In genomic region chr20:45890997-45891983, GRCh38 we compare ENCODE assay signal across 8 cellular contexts. TPM values are rescaled to one million over a fixed set of nuclear protein-coding genes. Genes with fewer than 3 reads are reported as not detected.
DNase-seq lines count a peak whose midpoint lies in the region; FAIRE-seq and TF ChIP-seq lines count a peak whose summit lies in the region.

CTSA (plus strand) TSS chr20:45891335; CDS start chr20:45891569, 234 bp downstream.
NEURL2 (minus strand) TSS chr20:45891208; CDS start chr20:45890991, 217 bp downstream.

- H3K36me3 ChIP-seq in OCI-LY7 (ENCODE audit: insufficient read depth, low read length) (no peaks in the 10 kb centered on the region; the same call in 1 of the 2 replicates), mucosa of rectum (ENCODE audit: control insufficient read depth in 2 of 2, insufficient read depth in 2 of 2, low read length in 2 of 2) (peaks cover 16 to 47% of the 10 kb centered on the region in 2 donors)

- FAIRE-seq in HTR-8/SVneo (lab: Jason Lieb, UNC) = peak; percentile 94

- H3K79me2 ChIP-seq in OCI-LY7 (ENCODE audit: insufficient read depth, low read depth, low read length) = no peaks in the 10 kb centered on the region

- H3K4me3 ChIP-seq in OCI-LY7 (ENCODE audit: low read depth, low read length, poor library complexity, severe bottlenecking) = peak within 1 kb of the TSS; percentile 85
- peak within 1 kb of the TSS; percentile 80 to 82 for H3K4me3 ChIP-seq in mucosa of rectum (ENCODE audit: low read length in 2 of 2)

- H3K27me3 ChIP-seq in mucosa of rectum (ENCODE audit: control insufficient read depth in 2 of 2, insufficient read depth in 2 of 2, low read length in 2 of 2) = no peaks in the 10 kb centered on the region

- H2AFZ ChIP-seq in OCI-LY7 (ENCODE audit: low read length) = peak within 1 kb of the TSS; percentile 88

- DNase-seq in COLO829 (ENCODE audit: low spot score) (peak; percentile 99), GM20000 (ENCODE audit: low spot score) (peak; percentile 98), HTR-8/SVneo (ENCODE audit: insufficient read length, low spot score) (peak; percentile 100), OCI-LY7 (ENCODE audit: low spot score) (peak; percentile 91), erythroblast (lab: John Stamatoyannopoulos, UW) (peak; percentile 93 to 94)
- peak; percentile 82 for DNase-seq in activated T-cell treated with anti-CD3 and anti-CD28 coated beads, Interleukin-2, amount 50 U/mL, for 1 hour
- peak; percentile 73 to 77 for DNase-seq in stimulated activated CD8-positive, alpha-beta memory T cell treated with anti-CD3 and anti-CD28 coated beads, Interleukin-4, amount 100 ng/mL, for 4 hours (ENCODE audit: low read depth in 2 of 2, low spot score in 1 of 2)

- H3K9ac ChIP-seq in mucosa of rectum (ENCODE audit: low read depth in 1 of 2, low read length in 2 of 2) = peak within 1 kb of the TSS; percentile 76 to 80

- TF ChIP-seq CTCF in GM20000 (IDR thresholded peaks at IDR 0.05; ENCODE audit: extremely low read depth, missing control alignments) (no peak), OCI-LY7 (conservative IDR thresholded peaks at IDR 0.05; ENCODE audit: low read length) (no peak)

- no peaks in the 10 kb centered on the region for H4K20me1 ChIP-seq in OCI-LY7 (ENCODE audit: insufficient read depth, low read length)

- H3K4me2 ChIP-seq in OCI-LY7 (ENCODE audit: low read length) = peak within 1 kb of the TSS; percentile 98

- CTCF ChIA-PET in OCI-LY7 (lab: Charles Lee; ENCODE audit: unreplicated experiment) = no interaction called here

- H3K27ac ChIP-seq in OCI-LY7 (ENCODE audit: low read depth, low read length, poor library complexity, severe bottlenecking) = peak within 1 kb of the TSS; percentile 21
- H3K27ac ChIP-seq in mucosa of rectum (ENCODE audit: low read depth in 2 of 2, low read length in 2 of 2) = peak within 1 kb of the TSS; percentile 65 to 80

- POLR2A ChIA-PET in OCI-LY7 (lab: Charles Lee) = interaction anchor here (1.1 to 1.7 kb wide), 4 partner anchors 9 to 79 kb away, joined by 3 to 5 read pairs (median 4); partner anchors contain the start of gene PCIF1

- H3K4me1 ChIP-seq in OCI-LY7 (ENCODE audit: insufficient read depth, low read length, poor library complexity, severe bottlenecking) (peaks cover 15% of the 10 kb centered on the region), mucosa of rectum (ENCODE audit: control insufficient read depth in 2 of 2, insufficient read depth in 2 of 2, low read length in 2 of 2) (peaks cover 30 to 31% of the 10 kb centered on the region in 2 donors)

- no TSS peak for BruUV-seq in OCI-LY7 (replicated peaks; lab: Mats Ljungman, UMichigan)

- intact Hi-C loops in OCI-LY7 (cut with micrococcal nuclease; ENCODE audit: unreplicated experiment) = no loop called here

- no peaks in the 10 kb centered on the region for H3K9me2 ChIP-seq in OCI-LY7 (ENCODE audit: insufficient read depth, low read length)

- H3K9me3 ChIP-seq in OCI-LY7 (ENCODE audit: low read length) (no peaks in the 10 kb centered on the region), mucosa of rectum (ENCODE audit: control insufficient read depth in 2 of 2, low read length in 2 of 2) (no peaks in the 10 kb centered on the region)

- TF ChIP-seq POLR2A in erythroblast (IDR thresholded peaks at IDR 0.05; ENCODE audit: low read length) = peak; percentile 57

RNA-seq across cellular contexts. Expression of gene CTSA, which starts in this region (rescaled TPM):
- 27.1 and 33.1 TPM in 2 replicates for total RNA-seq in OCI-LY7 (2014; rRNA removed; shearing (Covaris generic))
- 36.4 and 36.7 TPM in 2 replicates for total RNA-seq in OCI-LY7 (2022)

RNA-seq across cellular contexts. Expression of gene NEURL2, which starts in this region (rescaled TPM):
- total RNA-seq in OCI-LY7 (2014; rRNA removed; shearing (Covaris generic)) = 6.0 and 10.7 TPM in 2 replicates
- total RNA-seq in OCI-LY7 (2022) = 6.2 and 9.9 TPM in 2 replicates

Comparison
In these comparisons a context has a peak if more than half of its experiments do, and no peak if none do; other contexts are left out.
1. Peak in every context shown above with its lines: DNase-seq, H3K4me3 ChIP-seq and H3K27ac ChIP-seq.